ENCODE assay signal across 17 cellular contexts in genomic region chr6:84013931-84014330, GRCh38. TPM values are rescaled to one million over a fixed set of nuclear protein-coding genes. Genes with fewer than 3 reads are reported as not detected.
DNase-seq lines count a peak whose midpoint lies in the region; ATAC-seq and TF ChIP-seq lines count a peak whose summit lies in the region.
"Had no signal": no experiment of that assay in that cellular context is flagged by ENCODE, and none has a peak within 500 bp of the region (broad histone marks: within the 10 kb centered on the region; RNA-seq: fewer than 3 reads in every experiment).

No MANE protein-coding gene starts in this region.

- CTCF ChIA-PET in HEK293T (lab: Yijun Ruan, JAX): no interaction called here

- POLR2A ChIA-PET in HEK293T (lab: Yijun Ruan, JAX): no interaction called here

- no peaks in the 10 kb centered on the region for H3K9me3 ChIP-seq in esophagus muscularis mucosa
- H3K9me3 ChIP-seq: BLaER1 had no signal

- H3K27ac ChIP-seq in esophagus muscularis mucosa (replicated peaks in 1 of 4): no peak overlapping the region
- H3K27ac ChIP-seq: BLaER1 had no signal

- no peaks in the 10 kb centered on the region for H3K36me3 ChIP-seq in esophagus muscularis mucosa
- H3K36me3 ChIP-seq: BLaER1 had no signal

- H3K4me3 ChIP-seq in esophagus muscularis mucosa: no peak overlapping the region
- H3K4me3 ChIP-seq: BLaER1, GM12878 had no signal

- H3K27me3 ChIP-seq in esophagus muscularis mucosa: peaks cover 0 to 7% (median 0%) of the 10 kb centered on the region in 4 donors
- H3K27me3 ChIP-seq: BLaER1 had no signal

- intact Hi-C loops in esophagus muscularis mucosa (cut with DNase I): no loop called here

- peak; percentile 35 for DNase-seq in NCI-H146 (lab: John Stamatoyannopoulos, UW)
- DNase-seq in NCI-H146 treated with DMSO at 0.1 percent for 48 hours (lab: John Stamatoyannopoulos, UW; ENCODE audit: unreplicated experiment): no peak
- peak; percentile 17 for DNase-seq in HEK293T (ENCODE audit: extremely low spot score)
- DNase-seq in esophagus muscularis mucosa (ENCODE audit: extremely low spot score): peak; percentile 39
- DNase-seq in stimulated activated CD4-positive, alpha-beta T cell treated with anti-CD3 and anti-CD28 coated beads, Interleukin-12 subunit alpha, Interleukin-12 subunit beta, amount 100 ng/mL, for 4 hours: no peak
- DNase-seq: 8988T; CD4-positive, alpha-beta memory T cell; DND-41; EL; GOT3; H7 had no signal

- TF ChIP-seq POLR2A in esophagus muscularis mucosa (IDR thresholded peaks at IDR 0.05; ENCODE audit: low read depth): no peak

- H3K4me1 ChIP-seq in esophagus muscularis mucosa: no peaks in the 10 kb centered on the region
- H3K4me1 ChIP-seq: BLaER1 had no signal

- TF ChIP-seq CTCF in esophagus muscularis mucosa (IDR thresholded peaks at IDR 0.05): no peak

- no peak for TF ChIP-seq EP300 in esophagus muscularis mucosa (IDR thresholded peaks at IDR 0.05)

- ATAC-seq in GM21529 (IDR thresholded peaks at IDR 0.05; ENCODE audit: unreplicated experiment) (no peak), HG03095 (IDR thresholded peaks at IDR 0.05; ENCODE audit: unreplicated experiment) (no peak)
- ATAC-seq: GM12878, HCT116 had no signal

- 45% methylated on average over 3 of the region's 3 CpGs for WGBS in esophagus muscularis mucosa

TF ChIP-seq in HEK293T, 16 proteins besides CTCF, POLR2A, EP300 and RAD21:
- TF ChIP-seq BHLHE40 (IDR thresholded peaks at IDR 0.05; ENCODE audit: borderline replicate concordance): no peak
- TF ChIP-seq HDGF (IDR thresholded peaks at IDR 0.05; ENCODE audit: borderline replicate concordance): no peak
- no peak for TF ChIP-seq NFRKB (IDR thresholded peaks at IDR 0.05)
- no peak for TF ChIP-seq TARDBP (IDR thresholded peaks at IDR 0.05)
- no peak for TF ChIP-seq PKNOX1 (IDR thresholded peaks at IDR 0.05)
- TF ChIP-seq FOXK2 (IDR thresholded peaks at IDR 0.05): no peak

RNA-seq across cellular contexts. Expression of gene MRAP2, which starts 19.6 kb away (rescaled TPM):
- under 1 TPM in 3 of 4 donors, not detected in 1; 0.11 to 0.32 (median 0.17) TPM for total RNA-seq in esophagus muscularis mucosa
- total RNA-seq: CD4-positive, alpha-beta memory T cell; G401; GM12878 had no signal

Comparison
In these comparisons a context has a peak if more than half of its experiments do, and no peak if none do; other contexts are left out.
1. DNase-seq: peak in NCI-H146 (single experiment), HEK293T (single experiment) and esophagus muscularis mucosa (single experiment); none in NCI-H146 treated with DMSO at 0.1 percent for 48 hours (single experiment) and stimulated activated CD4-positive, alpha-beta T cell treated with anti-CD3 and anti-CD28 coated beads, Interleukin-12 subunit alpha, Interleukin-12 subunit beta, amount 100 ng/mL, for 4 hours (single experiment).